Comparison of ENCODE assay signal across 18 cellular contexts in the genomic region with DNA sequence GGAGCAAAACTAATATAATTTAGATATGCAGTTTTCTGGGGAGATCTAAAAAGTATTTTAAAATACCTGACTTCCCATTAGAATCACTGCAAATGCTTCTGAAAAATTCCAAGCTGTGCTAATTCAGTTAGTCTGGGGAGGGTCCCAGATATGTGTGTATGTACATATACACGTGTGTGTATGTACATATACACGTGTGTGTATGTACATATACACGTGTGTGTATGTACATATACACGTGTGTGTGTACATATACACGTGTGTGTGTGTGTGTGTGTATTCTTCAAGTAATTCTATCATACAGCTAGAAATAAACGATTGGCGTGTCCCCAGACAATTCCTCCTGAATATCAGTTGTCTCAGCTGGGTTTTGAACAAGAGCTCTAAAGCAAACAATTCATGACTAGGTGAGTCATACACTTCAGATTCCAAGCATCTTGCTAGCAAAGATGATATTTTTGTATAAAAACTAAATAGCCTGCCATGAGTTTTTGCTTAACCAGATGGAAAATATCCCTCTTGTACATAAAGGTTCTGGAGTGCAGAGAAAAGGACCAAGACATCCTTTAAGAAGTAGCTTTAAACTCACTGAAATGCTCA. TPM values are rescaled to one million over a fixed set of nuclear protein-coding genes. Genes with fewer than 3 reads are reported as not detected.
DNase-seq lines count a peak whose midpoint lies in the region; ATAC-seq and TF ChIP-seq lines count a peak whose summit lies in the region.
"Had no signal": no experiment of that assay in that cellular context is flagged by ENCODE, and none has a peak within 500 bp of the region (broad histone marks: within the 10 kb centered on the region; RNA-seq: fewer than 3 reads in every experiment).

No MANE protein-coding gene starts in this region.

- BruUV-seq in PC-3 (replicated peaks; lab: Mats Ljungman, UMichigan): no TSS peak

- POLR2A ChIA-PET in PC-3 (lab: Charles Lee; ENCODE audit: unreplicated experiment): no interaction called here

- no peak overlapping the region for H3K4me3 Mint-ChIP-seq in effector memory CD8-positive, alpha-beta T cell
- H3K4me3 Mint-ChIP-seq: H9, IgD-negative memory B cell had no signal

- ATAC-seq in PC-3 (no peak), HG03342 (IDR thresholded peaks at IDR 0.05; ENCODE audit: unreplicated experiment) (no peak)
- ATAC-seq in effector memory CD8-positive, alpha-beta T cell (replicated peaks): no peak

- TF ChIP-seq CTCF in PC-3 (conservative IDR thresholded peaks at IDR 0.05; ENCODE audit: low read depth, low read length): no peak

- no peak overlapping the region for H2AFZ ChIP-seq in PC-3 (ENCODE audit: low read length)

- H3K4me1 ChIP-seq in PC-3 (ENCODE audit: insufficient read depth, low read length): no peaks in the 10 kb centered on the region

- no peaks in the 10 kb centered on the region for H3F3A ChIP-seq in PC-3 (ENCODE audit: low read length, unreplicated experiment)

- intact Hi-C loops in PC-3 (cut with micrococcal nuclease): no loop called here

- H3K27me3 Mint-ChIP-seq in effector memory CD8-positive, alpha-beta T cell: peaks cover 21 to 24% of the 10 kb centered on the region in 2 donors
- H3K27me3 Mint-ChIP-seq: IgD-negative memory B cell had no signal

- H3K27me3 ChIP-seq in PC-3 (ENCODE audit: low read length): peaks cover 7% of the 10 kb centered on the region

- H3K36me3 Mint-ChIP-seq in effector memory CD8-positive, alpha-beta T cell (ENCODE audit: insufficient read depth): no peaks in the 10 kb centered on the region
- H3K36me3 Mint-ChIP-seq: IgD-negative memory B cell had no signal

- DNase-seq in NCI-H2107 treated with DMSO at 0.1 percent for 48 hours (lab: John Stamatoyannopoulos, UW; ENCODE audit: unreplicated experiment) (peak; percentile 1), NCI-H2107 (lab: John Stamatoyannopoulos, UW) (no peak), PC-3 (peak; percentile 7), caudate nucleus (lab: John Stamatoyannopoulos, UW) (peak in 1 of 61 donors; percentile 27), superior temporal gyrus (ENCODE audit: extremely low spot score) (peak; percentile 22), midbrain (lab: John Stamatoyannopoulos, UW) (no peak)
- no peak for DNase-seq in effector memory CD8-positive, alpha-beta T cell
- DNase-seq: 8988T; C1 segment of cervical spinal cord; DMS 273 treated with DMSO at 0.1 percent for 48 hours; H9; NCI-H2171 treated with DMSO at 0.1 percent for 48 hours; NCI-H524 treated with DMSO at 0.1 percent for 48 hours; NK-92 treated with Interleukin-12 subunit alpha and Interleukin-12 subunit beta, amount 100 ng/mL, for 24 hours had no signal

- H3K79me2 ChIP-seq in PC-3 (ENCODE audit: low read length): no peaks in the 10 kb centered on the region

- no peak overlapping the region for H3K4me3 ChIP-seq in PC-3 (ENCODE audit: low read length)

- no peaks in the 10 kb centered on the region for H3K4me1 Mint-ChIP-seq in effector memory CD8-positive, alpha-beta T cell (ENCODE audit: low read depth in 2 of 2)

- H3K9ac ChIP-seq in PC-3 (ENCODE audit: low read length): no peak overlapping the region

- H4K20me1 ChIP-seq in PC-3 (ENCODE audit: low read length): no peaks in the 10 kb centered on the region

- no peaks in the 10 kb centered on the region for H3K9me3 ChIP-seq in PC-3 (ENCODE audit: low read length)

- H3K4me2 ChIP-seq in PC-3 (ENCODE audit: low read length): no peak overlapping the region

- H3K9me2 ChIP-seq in PC-3 (replicated peaks; ENCODE audit: low read length): no peaks in the 10 kb centered on the region

- H3K27ac Mint-ChIP-seq in effector memory CD8-positive, alpha-beta T cell: no peak overlapping the region
- H3K27ac Mint-ChIP-seq: H9 had no signal

- no peaks in the 10 kb centered on the region for H3K9me3 Mint-ChIP-seq in effector memory CD8-positive, alpha-beta T cell
- H3K9me3 Mint-ChIP-seq: H9, IgD-negative memory B cell had no signal

- H3K27ac ChIP-seq in PC-3 (ENCODE audit: low read length): no peak overlapping the region
- H3K27ac ChIP-seq in caudate nucleus (ENCODE audit: low read depth, low read length): peak overlapping the region; percentile 54
- H3K27ac ChIP-seq: RWPE1 had no signal

- H3K36me3 ChIP-seq in PC-3 (ENCODE audit: low read depth, low read length): no peaks in the 10 kb centered on the region

- CTCF ChIA-PET in PC-3 (lab: Charles Lee): no interaction called here

RNA-seq across cellular contexts. Expression of a gene that starts 58.2 kb away (rescaled TPM):
- not detected in 2 replicates for total RNA-seq in PC-3 (2014; rRNA removed)
- total RNA-seq: H9, SK-MEL-5 had no signal

Comparison
In these comparisons a context has a peak if more than half of its experiments do, and no peak if none do; other contexts are left out.
1. DNase-seq: peak in NCI-H2107 treated with DMSO at 0.1 percent for 48 hours (single experiment), PC-3 (single experiment) and superior temporal gyrus (single experiment); none in NCI-H2107 (single experiment), effector memory CD8-positive, alpha-beta T cell (0 of 3) and midbrain (single experiment).